In the genomic region with DNA sequence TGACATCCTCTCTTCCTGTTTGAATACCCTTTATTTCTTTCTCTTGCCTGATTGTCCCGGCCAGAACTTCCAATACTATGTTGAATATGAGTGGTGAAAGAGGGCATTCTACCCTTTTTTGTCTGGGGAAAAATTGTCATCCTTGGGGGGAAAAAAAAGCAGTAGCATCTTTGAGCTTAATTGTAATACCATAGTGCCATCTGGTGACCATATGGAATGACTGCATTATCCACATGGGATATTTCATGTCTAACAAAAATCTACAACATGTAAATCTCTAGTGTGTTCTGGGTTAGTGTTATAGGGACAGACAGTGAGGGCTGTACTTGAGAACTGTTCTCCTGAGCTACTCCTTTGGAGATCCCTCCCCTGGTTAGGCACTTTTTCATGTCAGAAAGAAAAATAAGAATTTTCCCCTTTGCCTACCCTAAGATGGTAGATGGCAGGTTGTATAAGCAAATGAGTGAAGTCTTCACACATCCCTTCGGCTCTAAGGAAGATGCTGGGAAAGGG, we compare ENCODE assay signal across 9 cellular contexts. TPM values are rescaled to one million over a fixed set of nuclear protein-coding genes. Genes with fewer than 3 reads are reported as not detected.
DNase-seq lines count a peak whose midpoint lies in the region; ATAC-seq and TF ChIP-seq lines count a peak whose summit lies in the region.
"Had no signal": no experiment of that assay in that cellular context is flagged by ENCODE, and none has a peak within 500 bp of the region (broad histone marks: within the 10 kb centered on the region; RNA-seq: fewer than 3 reads in every experiment).

No MANE protein-coding gene starts in this region.

- no peak overlapping the region for H3K27ac ChIP-seq in OCI-LY3 (ENCODE audit: low read length)
- H3K27ac ChIP-seq in upper lobe of right lung, result no peak overlapping the region
- no peak overlapping the region for H3K27ac ChIP-seq in right cardiac atrium (ENCODE audit: low read length)

- H3K36me3 ChIP-seq in OCI-LY3 (replicated peaks; ENCODE audit: low read depth, low read length), result no peaks in the 10 kb centered on the region
- H3K36me3 ChIP-seq in upper lobe of right lung, result no peaks in the 10 kb centered on the region

- H3K4me1 ChIP-seq in OCI-LY3 (ENCODE audit: low read length), result no peaks in the 10 kb centered on the region
- no peaks in the 10 kb centered on the region for H3K4me1 ChIP-seq in upper lobe of right lung
- H3K4me1 ChIP-seq in right cardiac atrium (ENCODE audit: control insufficient read depth, insufficient read depth, low read length), result no peaks in the 10 kb centered on the region

- H4K20me1 ChIP-seq in OCI-LY3 (ENCODE audit: insufficient read depth, low read length), result no peaks in the 10 kb centered on the region

- 33% methylated on average over 2 of the region's 2 CpGs for WGBS in right cardiac atrium

- H3K9ac ChIP-seq in OCI-LY3 (ENCODE audit: low read length), result no peak overlapping the region

- H3K4me3 ChIP-seq in OCI-LY3 (ENCODE audit: low read length) (no peak overlapping the region), fibroblast of villous mesenchyme (ENCODE audit: low read depth, low read length) (no peak overlapping the region), upper lobe of right lung (no peak overlapping the region), right cardiac atrium (ENCODE audit: low read length) (no peak overlapping the region)

- H3K27me3 ChIP-seq in OCI-LY3 (ENCODE audit: low read depth, low read length), result no peaks in the 10 kb centered on the region
- no peaks in the 10 kb centered on the region for H3K27me3 ChIP-seq in upper lobe of right lung
- no peaks in the 10 kb centered on the region for H3K27me3 ChIP-seq in right cardiac atrium (ENCODE audit: control insufficient read depth, insufficient read depth)

- no peak overlapping the region for H3K4me2 ChIP-seq in OCI-LY3 (ENCODE audit: low read length)

- no peaks in the 10 kb centered on the region for H3K79me2 ChIP-seq in OCI-LY3 (ENCODE audit: low read length)

- no peak overlapping the region for H2AFZ ChIP-seq in OCI-LY3 (ENCODE audit: low read depth, low read length)

- H3K9me3 ChIP-seq in OCI-LY3 (ENCODE audit: insufficient read depth, low read length) (no peaks in the 10 kb centered on the region), upper lobe of right lung (no peaks in the 10 kb centered on the region), right cardiac atrium (ENCODE audit: control insufficient read depth, low read length) (no peaks in the 10 kb centered on the region)

- TF ChIP-seq CTCF in OCI-LY3 (IDR thresholded peaks at IDR 0.05; ENCODE audit: low read depth, low read length) (peak; percentile 58), fibroblast of villous mesenchyme (IDR thresholded peaks at IDR 0.05; ENCODE audit: insufficient read depth, low read depth, low read length) (peak; percentile 46), upper lobe of right lung (IDR thresholded peaks at IDR 0.05) (peak; percentile 45)

- intact Hi-C loops in upper lobe of right lung (cut with DNase I) (no loop called here), right cardiac atrium (cut with DNase I) (no loop called here)

- DNase-seq in SKM-1 (lab: John Stamatoyannopoulos, UW; ENCODE audit: unreplicated experiment) (peak; percentile 0), SKM-1 treated with dmso at 0.1 percent for 144 hours (lab: John Stamatoyannopoulos, UW; ENCODE audit: unreplicated experiment) (no peak), fibroblast of villous mesenchyme (ENCODE audit: low read depth) (peak; percentile 11), upper lobe of right lung (no peak), glomerular visceral epithelial cell (ENCODE audit: extremely low spot score) (no peak), right cardiac atrium (no peak)

- ATAC-seq in upper lobe of right lung (no peak), HG03135 (IDR thresholded peaks at IDR 0.05; ENCODE audit: unreplicated experiment) (no peak), right cardiac atrium (no peak)

RNA-seq across cellular contexts. Expression of a gene that starts 26.0 kb away (rescaled TPM):
- total RNA-seq in fibroblast of villous mesenchyme (0.97 and 1.3 TPM in 2 replicates), upper lobe of right lung (0.43 TPM), right cardiac atrium (under 1 TPM in 1 of 4 donors, not detected in 3; 0.08 TPM)
- 0.02 TPM for polyA plus RNA-seq in right cardiac atrium
- total RNA-seq: mononuclear cell had no signal

Comparison
In these comparisons a context has a peak if more than half of its experiments do, and no peak if none do; other contexts are left out.
1. DNase-seq: peak in SKM-1 (single experiment) and fibroblast of villous mesenchyme (single experiment); none in SKM-1 treated with dmso at 0.1 percent for 144 hours (single experiment), upper lobe of right lung (single experiment), glomerular visceral epithelial cell (single experiment) and right cardiac atrium (0 of 3).
2. Peak in every context shown above with its lines, with median percentiles within 50 percentile points of each other: CTCF ChIP-seq.